In the genomic region with DNA sequence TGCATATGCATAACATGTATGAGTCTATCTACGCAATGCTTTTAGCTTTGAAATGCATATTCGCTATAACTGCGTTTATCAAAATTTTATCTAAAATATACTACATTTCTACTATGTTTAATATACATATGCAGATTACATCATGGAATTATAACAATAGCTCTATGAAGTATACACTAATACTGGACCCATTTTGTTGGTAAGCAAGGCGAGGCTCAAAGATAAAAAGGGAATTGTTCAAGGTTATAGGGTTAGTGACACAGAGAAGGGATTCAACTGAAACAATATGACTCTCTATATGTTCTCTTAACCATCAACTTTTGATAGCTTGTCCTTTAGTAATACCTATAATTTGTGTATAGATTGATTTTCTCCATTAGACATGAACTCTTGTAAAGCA, we compare ENCODE assay signal across 7 cellular contexts.
"Had no signal": no experiment of that assay in that cellular context is flagged by ENCODE, and none has a peak within 500 bp of the region (broad histone marks: within the 10 kb centered on the region; RNA-seq: fewer than 3 reads in every experiment).

No MANE protein-coding gene starts in this region.

- FAIRE-seq: HepG2, HTR-8/SVneo had no signal

- H3K4me2 ChIP-seq: KMS-11 had no signal

- DNase-seq: IMR-90, KBM-7, KG1 had no signal

- H3K9ac ChIP-seq: KMS-11 had no signal

- H3K27ac ChIP-seq: HL-60, KMS-11 had no signal

- ATAC-seq: HepG2 had no signal
